ENCODE assay signal across 15 cellular contexts in the genomic region with DNA sequence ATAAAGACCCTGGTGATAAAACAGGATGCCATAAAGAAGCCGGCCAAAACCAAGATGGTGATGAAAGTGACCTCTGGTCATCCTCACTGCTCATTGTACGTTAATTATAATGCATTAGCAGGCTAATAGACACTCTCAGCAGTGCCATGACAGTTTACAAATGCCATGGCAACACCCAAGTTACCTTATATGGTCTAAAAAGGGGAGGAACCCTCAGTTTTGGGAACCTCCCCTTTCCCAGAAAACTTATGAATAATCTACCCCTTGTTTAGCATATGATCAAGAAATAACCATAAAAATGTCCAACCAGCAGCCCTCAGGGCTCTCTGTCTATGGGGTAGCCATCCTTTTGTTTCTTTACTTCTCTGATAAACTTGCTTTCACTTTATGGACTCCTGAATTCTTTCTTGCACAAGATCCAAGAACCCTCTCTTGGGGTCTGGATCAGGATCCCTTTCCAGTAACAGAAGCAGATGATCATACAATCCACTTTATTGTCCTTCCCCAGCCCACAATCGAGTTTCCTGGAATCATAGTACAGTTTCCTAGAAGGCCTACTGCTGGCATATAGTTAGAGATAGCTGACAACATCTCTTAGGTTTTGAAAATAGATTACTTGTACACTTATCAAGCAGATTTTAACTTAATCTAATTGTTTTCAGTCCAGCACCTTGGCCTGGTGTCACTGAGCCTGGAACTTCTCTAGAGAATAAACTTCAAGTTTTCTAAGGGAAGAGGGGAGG.
A peak's percentile ranks its signal among the peaks of the same experiment; 100 is the strongest.
DNase-seq lines count a peak whose midpoint lies in the region; ATAC-seq, FAIRE-seq and TF ChIP-seq lines count a peak whose summit lies in the region.
"Had no signal": no experiment of that assay in that cellular context is flagged by ENCODE, and none has a peak within 500 bp of the region (broad histone marks: within the 10 kb centered on the region; RNA-seq: fewer than 3 reads in every experiment).

No MANE protein-coding gene starts in this region.

- no peaks in the 10 kb centered on the region for H3F3A ChIP-seq in MM.1S (ENCODE audit: insufficient read depth, low read length)

- CTCF ChIA-PET in activated naive CD4-positive, alpha-beta T cell treated with anti-CD3 and anti-CD28 coated beads, Interleukin-2, amount 10 ng/mL, durations not matched to agents 7 days and 5 days (lab: Charles Lee), result interaction anchor here (1.2 to 1.5 kb wide), 3 partner anchors 11 to 45 kb away, joined by 3 to 7 read pairs (median 6); no protein-coding TSS in a partner anchor

- TF ChIP-seq CTCF in MM.1S (IDR thresholded peaks at IDR 0.05; ENCODE audit: low read length) (no peak), WERI-Rb-1 (IDR thresholded peaks at IDR 0.05; ENCODE audit: low read depth, low read length) (no peak), keratinocyte (optimal IDR thresholded peaks at IDR 0.05 in 1 of 3, IDR thresholded peaks at IDR 0.05 in 1 of 3, conservative IDR thresholded peaks at IDR 0.05 in 1 of 3; ENCODE audit: extremely low read depth in 1 of 3, insufficient read depth in 2 of 3, low read length in 3 of 3) (no peak), suprapubic skin (IDR thresholded peaks at IDR 0.05) (no peak)

- H2AFZ ChIP-seq in MM.1S (ENCODE audit: low read length) (peak overlapping the region; percentile 77), keratinocyte (ENCODE audit: control insufficient read depth, low read length) (peak overlapping the region; percentile 95)

- dilution Hi-C loops in keratinocyte (cut with MboI; ENCODE audit: extremely low pct_ligation_motif_present, low sequenced_read_pairs), result no loop called here

- H3K4me3 ChIP-seq in MM.1S (ENCODE audit: low read length) (no peak overlapping the region), WERI-Rb-1 (ENCODE audit: low read depth, low read length) (no peak overlapping the region), keratinocyte (ENCODE audit: control insufficient read depth in 2 of 3, extremely low read depth in 1 of 3, insufficient read depth in 2 of 3, low read depth in 1 of 3, low read length in 3 of 3) (no peak overlapping the region), suprapubic skin (no peak overlapping the region)
- H3K4me3 ChIP-seq: esophagus muscularis mucosa, uterus had no signal

- FAIRE-seq in keratinocyte (lab: Jason Lieb, UNC), result no peak

- 68% methylated on average over 3 of the region's 3 CpGs for WGBS in suprapubic skin

- no peaks in the 10 kb centered on the region for H3K36me3 Mint-ChIP-seq in activated naive CD4-positive, alpha-beta T cell treated with anti-CD3 and anti-CD28 coated beads, Interleukin-2, amount 10 ng/mL, durations not matched to agents 7 days and 5 days
- H3K36me3 Mint-ChIP-seq in T-helper 2 cell treated with Interferon-gamma antibody and Interleukin-4, amounts not matched to agents 5 μg/mL and 100 μg/mL, for 36 hours (ENCODE audit: low read depth), result no peaks in the 10 kb centered on the region
- H3K36me3 Mint-ChIP-seq: activated naive CD8-positive, alpha-beta T cell treated with anti-CD3 and anti-CD28 coated beads for 36 hours; naive thymus-derived CD8-positive, alpha-beta T cell had no signal

- H3K9me1 ChIP-seq in keratinocyte (ENCODE audit: control insufficient read depth, extremely low read depth, insufficient read depth, low read length), result no peaks in the 10 kb centered on the region

- DNase-seq in EH (ENCODE audit: low read depth), result peak; percentile 20
- no peak for DNase-seq in MM.1S
- no peak for DNase-seq in WERI-Rb-1
- DNase-seq in keratinocyte (ENCODE audit: low read depth, low spot score), result no peak
- no peak for DNase-seq in suprapubic skin (ENCODE audit: low spot score in 2 of 2)
- no peak for DNase-seq in activated naive CD4-positive, alpha-beta T cell treated with anti-CD3 and anti-CD28 coated beads, Interleukin-2, amount 10 ng/mL, durations not matched to agents 7 days and 5 days
- DNase-seq in T-helper 2 cell treated with Interferon-gamma antibody and Interleukin-4, amounts not matched to agents 5 μg/mL and 100 μg/mL, for 36 hours (ENCODE audit: low spot score), result no peak

- H3K79me2 ChIP-seq in MM.1S (ENCODE audit: low read length) (no peaks in the 10 kb centered on the region), keratinocyte (ENCODE audit: control insufficient read depth, insufficient read depth, low read length) (no peaks in the 10 kb centered on the region)

- no peaks in the 10 kb centered on the region for H3K27me3 ChIP-seq in MM.1S (replicated peaks; ENCODE audit: insufficient read depth, low read length)
- H3K27me3 ChIP-seq in WERI-Rb-1 (ENCODE audit: insufficient read depth, low read depth, severe bottlenecking), result no peaks in the 10 kb centered on the region
- no peaks in the 10 kb centered on the region for H3K27me3 ChIP-seq in keratinocyte (ENCODE audit: control insufficient read depth, extremely low read depth, insufficient read depth, low read length)
- peaks cover 8% of the 10 kb centered on the region for H3K27me3 ChIP-seq in suprapubic skin
- H3K27me3 ChIP-seq: esophagus muscularis mucosa, uterus had no signal

- TF ChIP-seq EP300 in suprapubic skin (IDR thresholded peaks at IDR 0.05), result no peak

- H3K9me3 ChIP-seq in MM.1S (replicated peaks; ENCODE audit: insufficient read depth, low read length) (no peaks in the 10 kb centered on the region), WERI-Rb-1 (ENCODE audit: severe bottlenecking) (peaks cover 12% of the 10 kb centered on the region), keratinocyte (ENCODE audit: control insufficient read depth, low read depth, low read length) (no peaks in the 10 kb centered on the region), suprapubic skin (no peaks in the 10 kb centered on the region)
- H3K9me3 ChIP-seq: esophagus muscularis mucosa, uterus had no signal

- H3K9ac ChIP-seq in MM.1S (ENCODE audit: low read length) (no peak overlapping the region), keratinocyte (ENCODE audit: control insufficient read depth, extremely low read depth, insufficient read depth, low read length) (no peak overlapping the region)

- H3K4me1 Mint-ChIP-seq in activated naive CD4-positive, alpha-beta T cell treated with anti-CD3 and anti-CD28 coated beads, Interleukin-2, amount 10 ng/mL, durations not matched to agents 7 days and 5 days, result no peaks in the 10 kb centered on the region
- H3K4me1 Mint-ChIP-seq in T-helper 2 cell treated with Interferon-gamma antibody and Interleukin-4, amounts not matched to agents 5 μg/mL and 100 μg/mL, for 36 hours (ENCODE audit: low read depth), result peaks cover 7% of the 10 kb centered on the region

- no peaks in the 10 kb centered on the region for H3K4me1 ChIP-seq in MM.1S (ENCODE audit: low read length)
- peaks cover 15% of the 10 kb centered on the region for H3K4me1 ChIP-seq in keratinocyte (ENCODE audit: control insufficient read depth, extremely low read depth, insufficient read depth, low read length)
- H3K4me1 ChIP-seq in suprapubic skin, result peaks cover 2% of the 10 kb centered on the region
- H3K4me1 ChIP-seq: uterus had no signal

- no peak overlapping the region for H3K4me3 Mint-ChIP-seq in activated naive CD4-positive, alpha-beta T cell treated with anti-CD3 and anti-CD28 coated beads, Interleukin-2, amount 10 ng/mL, durations not matched to agents 7 days and 5 days
- no peak overlapping the region for H3K4me3 Mint-ChIP-seq in T-helper 2 cell treated with Interferon-gamma antibody and Interleukin-4, amounts not matched to agents 5 μg/mL and 100 μg/mL, for 36 hours
- H3K4me3 Mint-ChIP-seq: activated B cell treated with CpG ODN at 0.5 μM for 24 hours; activated naive CD8-positive, alpha-beta T cell treated with anti-CD3 and anti-CD28 coated beads for 36 hours; naive thymus-derived CD8-positive, alpha-beta T cell; T-helper 17 cell had no signal

- ATAC-seq in HG02870 (IDR thresholded peaks at IDR 0.05; ENCODE audit: unreplicated experiment), result no peak

- H3K27ac Mint-ChIP-seq in activated naive CD4-positive, alpha-beta T cell treated with anti-CD3 and anti-CD28 coated beads, Interleukin-2, amount 10 ng/mL, durations not matched to agents 7 days and 5 days, result no peak overlapping the region
- no peak overlapping the region for H3K27ac Mint-ChIP-seq in T-helper 2 cell treated with Interferon-gamma antibody and Interleukin-4, amounts not matched to agents 5 μg/mL and 100 μg/mL, for 36 hours
- H3K27ac Mint-ChIP-seq: activated B cell treated with CpG ODN at 0.5 μM for 24 hours; activated naive CD8-positive, alpha-beta T cell treated with anti-CD3 and anti-CD28 coated beads for 36 hours; activated T-helper 2 cell treated with anti-CD3 and anti-CD28 coated beads, Interferon-gamma antibody, Interleukin-2, Interleukin-4, amounts not matched to agents 10 μg/mL and 5 μg/mL and 100 μg/mL, durations not matched to agents 14 hours and 24 hours and 36 hours; naive thymus-derived CD8-positive, alpha-beta T cell had no signal

- peaks cover 8% of the 10 kb centered on the region for H3K27me3 Mint-ChIP-seq in activated naive CD4-positive, alpha-beta T cell treated with anti-CD3 and anti-CD28 coated beads, Interleukin-2, amount 10 ng/mL, durations not matched to agents 7 days and 5 days
- peaks cover 3% of the 10 kb centered on the region for H3K27me3 Mint-ChIP-seq in T-helper 2 cell treated with Interferon-gamma antibody and Interleukin-4, amounts not matched to agents 5 μg/mL and 100 μg/mL, for 36 hours (ENCODE audit: low read depth)

- TF ChIP-seq POLR2A in suprapubic skin (IDR thresholded peaks at IDR 0.05), result no peak

- H3K4me2 ChIP-seq in MM.1S (ENCODE audit: low read depth, low read length) (no peak overlapping the region), keratinocyte (ENCODE audit: control insufficient read depth, extremely low read depth, insufficient read depth, low read depth, low read length) (no peak overlapping the region)

- H4K20me1 ChIP-seq in MM.1S (ENCODE audit: insufficient read depth, low read length) (no peaks in the 10 kb centered on the region), keratinocyte (ENCODE audit: control insufficient read depth, extremely low read depth, insufficient read depth, low read length) (no peaks in the 10 kb centered on the region)

- H3K9me2 ChIP-seq in MM.1S (replicated peaks; ENCODE audit: insufficient read depth, low read length), result no peaks in the 10 kb centered on the region

- H3K27ac ChIP-seq in MM.1S (ENCODE audit: low read length), result no peak overlapping the region
- peak overlapping the region; percentile 52 for H3K27ac ChIP-seq in WERI-Rb-1
- H3K27ac ChIP-seq in keratinocyte (ENCODE audit: control insufficient read depth, insufficient read depth, low read length), result no peak overlapping the region
- no peak overlapping the region for H3K27ac ChIP-seq in suprapubic skin
- H3K27ac ChIP-seq: esophagus muscularis mucosa, uterus had no signal

- H3K9me3 Mint-ChIP-seq in activated naive CD4-positive, alpha-beta T cell treated with anti-CD3 and anti-CD28 coated beads, Interleukin-2, amount 10 ng/mL, durations not matched to agents 7 days and 5 days, result no peaks in the 10 kb centered on the region
- H3K9me3 Mint-ChIP-seq in T-helper 2 cell treated with Interferon-gamma antibody and Interleukin-4, amounts not matched to agents 5 μg/mL and 100 μg/mL, for 36 hours, result no peaks in the 10 kb centered on the region
- H3K9me3 Mint-ChIP-seq: activated B cell treated with CpG ODN at 0.5 μM for 24 hours; activated naive CD8-positive, alpha-beta T cell treated with anti-CD3 and anti-CD28 coated beads for 36 hours; activated T-helper 2 cell treated with anti-CD3 and anti-CD28 coated beads, Interferon-gamma antibody, Interleukin-2, Interleukin-4, amounts not matched to agents 10 μg/mL and 5 μg/mL and 100 μg/mL, durations not matched to agents 14 hours and 24 hours and 36 hours; naive thymus-derived CD8-positive, alpha-beta T cell had no signal

- H3K36me3 ChIP-seq in MM.1S (replicated peaks; ENCODE audit: insufficient read depth, low read length) (no peaks in the 10 kb centered on the region), WERI-Rb-1 (peaks cover 9% of the 10 kb centered on the region), keratinocyte (ENCODE audit: control insufficient read depth in 2 of 2, extremely low read depth in 1 of 2, insufficient read depth in 2 of 2, low read length in 2 of 2) (no peaks in the 10 kb centered on the region), suprapubic skin (no peaks in the 10 kb centered on the region)
- H3K36me3 ChIP-seq: esophagus muscularis mucosa, uterus had no signal
